8 cellular contexts compared by ENCODE assay signal in genomic region chr3:184174646-184175492, GRCh38. TPM values are rescaled to one million over a fixed set of nuclear protein-coding genes. Genes with fewer than 3 reads are reported as not detected.
DNase-seq lines count a peak whose midpoint lies in the region; ATAC-seq, FAIRE-seq and TF ChIP-seq lines count a peak whose summit lies in the region.

Gene AP2M1 (plus strand): TSS chr3:184174855. CDS start chr3:184176994, 2,139 bp downstream.

- peaks cover 39% of the 10 kb centered on the region for H4K20me1 ChIP-seq in smooth muscle cell (ENCODE audit: low read depth)

- no peak within 1 kb of the TSS for H2AFZ ChIP-seq in smooth muscle cell (ENCODE audit: low read depth)

- peak within 1 kb of the TSS; percentile 94 for H3K27ac ChIP-seq in smooth muscle cell (ENCODE audit: low read depth)

- WGBS in smooth muscle cell (ENCODE audit: low lambda C conversion rate): 0% methylated on average over 44 of the region's 73 CpGs

- POLR2A ChIA-PET in AG04449 (lab: Yijun Ruan, JAX): interaction anchor here (0.7 to 1.6 kb wide), 3 partner anchors 14 to 40 kb away, joined by 3 to 6 read pairs (median 3); partner anchors contain the start of gene EIF2B5

- H3K4me2 ChIP-seq in smooth muscle cell: peak within 1 kb of the TSS; percentile 98

- CTCF ChIA-PET in AG04449 (lab: Yijun Ruan, JAX): interaction anchor here (1.3 to 2.3 kb wide), 2 partner anchors 14 to 75 kb away, joined by 3 to 10 read pairs; partner anchors contain the start of gene EEF1AKMT4

- DNase-seq in AG04449 (ENCODE audit: low read depth, low spot score): peak; percentile 95
- peak; percentile 98 for DNase-seq in NCI-H2227 treated with DMSO at 0.1 percent for 48 hours (lab: John Stamatoyannopoulos, UW)
- peak; percentile 98 for DNase-seq in bronchial epithelial cell (ENCODE audit: low read depth)
- peak; percentile 97 for DNase-seq in iPS-NIHi11 (ENCODE audit: low spot score)
- peak; percentile 89 for DNase-seq in smooth muscle cell (lab: John Stamatoyannopoulos, UW; ENCODE audit: unreplicated experiment)

- peak within 1 kb of the TSS; percentile 99 for H3K4me3 ChIP-seq in AG04449 (ENCODE audit: low read depth, low read length)
- peak within 1 kb of the TSS; percentile 98 for H3K4me3 ChIP-seq in WI38 (ENCODE audit: low read depth, low read length)
- peak within 1 kb of the TSS; percentile 95 for H3K4me3 ChIP-seq in bronchial epithelial cell (ENCODE audit: low read depth, low read length)
- H3K4me3 ChIP-seq in smooth muscle cell: peak within 1 kb of the TSS; percentile 99

- peaks cover 39% of the 10 kb centered on the region for H3K79me2 ChIP-seq in smooth muscle cell (ENCODE audit: low read depth)

- H3K27me3 ChIP-seq in bronchial epithelial cell (ENCODE audit: control insufficient read depth, insufficient read depth, low read length): no peaks in the 10 kb centered on the region
- H3K27me3 ChIP-seq in smooth muscle cell (ENCODE audit: low read depth): no peaks in the 10 kb centered on the region

- H3K9me3 ChIP-seq in smooth muscle cell (replicated peaks; ENCODE audit: low read depth): no peaks in the 10 kb centered on the region

- peaks cover 55% of the 10 kb centered on the region for H3F3A ChIP-seq in smooth muscle cell (ENCODE audit: low read depth)

- H3K36me3 ChIP-seq in bronchial epithelial cell (ENCODE audit: control insufficient read depth, insufficient read depth, low read length) (peaks cover 30% of the 10 kb centered on the region), smooth muscle cell (ENCODE audit: low read depth) (no peaks in the 10 kb centered on the region)

- H3K9ac ChIP-seq in smooth muscle cell (ENCODE audit: low read depth): peak within 1 kb of the TSS; percentile 99

- no peak for TF ChIP-seq CTCF in AG04449 (IDR thresholded peaks at IDR 0.05; ENCODE audit: insufficient read depth, low read length, missing control alignments)
- TF ChIP-seq CTCF in WI38 (IDR thresholded peaks at IDR 0.05; ENCODE audit: low read depth, low read length): no peak
- TF ChIP-seq CTCF in bronchial epithelial cell (IDR thresholded peaks at IDR 0.05; ENCODE audit: insufficient read depth, low read length, severe bottlenecking): peak; percentile 22
- no peak for TF ChIP-seq CTCF in smooth muscle cell (IDR thresholded peaks at IDR 0.05; ENCODE audit: borderline replicate concordance, insufficient read depth, poor library complexity, severe bottlenecking)

- ATAC-seq in GM18907 (IDR thresholded peaks at IDR 0.05; ENCODE audit: unreplicated experiment) (peak; percentile 93), HG03159 (IDR thresholded peaks at IDR 0.05; ENCODE audit: unreplicated experiment) (peak; percentile 95)

- H3K4me1 ChIP-seq in smooth muscle cell (ENCODE audit: low read depth): peaks cover 24% of the 10 kb centered on the region

- FAIRE-seq in bronchial epithelial cell (lab: Jason Lieb, UNC): no peak

RNA-seq across cellular contexts. Expression of gene AP2M1, which starts in this region (rescaled TPM):
- total RNA-seq in bronchial epithelial cell (262 and 275 TPM in 2 replicates), smooth muscle cell (444 and 464 TPM in 2 replicates)
- polyA plus RNA-seq in smooth muscle cell: 772 and 784 TPM in 2 replicates

Comparison
In these comparisons a context has a peak if more than half of its experiments do, and no peak if none do; other contexts are left out.
1. Peak in every context shown above with its lines: DNase-seq, ATAC-seq, H3K4me3 ChIP-seq and H3K27ac ChIP-seq.